In genomic region chr16:4520913-4521312, GRCh38 we compare ENCODE assay signal across 20 cellular contexts. TPM values are rescaled to one million over a fixed set of nuclear protein-coding genes. Genes with fewer than 3 reads are reported as not detected.
"Had no signal": no experiment of that assay in that cellular context is flagged by ENCODE, and none has a peak within 500 bp of the region (broad histone marks: within the 10 kb centered on the region; RNA-seq: fewer than 3 reads in every experiment).

No MANE protein-coding gene starts in this region.

- H3K27me3 ChIP-seq: breast epithelium, sigmoid colon, spleen, upper lobe of right lung had no signal

- H3K27me3 Mint-ChIP-seq: activated CD8-positive, alpha-beta T cell treated with anti-CD3 and anti-CD28 coated beads for 36 hours; activated naive CD8-positive, alpha-beta T cell treated with anti-CD3 and anti-CD28 coated beads for 36 hours; memory B cell; natural killer cell treated with Interleukin-12 subunit alpha and Interleukin-12 subunit beta and Interleukin-15 and Interleukin-18, amount 100 ng/mL, for 72 hours; stimulated activated naive CD8-positive, alpha-beta T cell treated with anti-CD3 and anti-CD28 coated beads, Interleukin-15, amount 100 ng/mL, for 72 hours had no signal

- H3K27ac Mint-ChIP-seq: activated naive CD8-positive, alpha-beta T cell treated with anti-CD3 and anti-CD28 coated beads for 36 hours; memory B cell; natural killer cell treated with Interleukin-12 subunit alpha and Interleukin-12 subunit beta and Interleukin-15 and Interleukin-18, amount 100 ng/mL, for 72 hours; stimulated activated naive CD8-positive, alpha-beta T cell treated with anti-CD3 and anti-CD28 coated beads, Interleukin-15, amount 100 ng/mL, for 72 hours had no signal

- H3K36me3 Mint-ChIP-seq: natural killer cell treated with Interleukin-12 subunit alpha and Interleukin-12 subunit beta and Interleukin-15 and Interleukin-18, amount 100 ng/mL, for 72 hours had no signal

- H3K9me3 Mint-ChIP-seq: activated CD8-positive, alpha-beta T cell treated with anti-CD3 and anti-CD28 coated beads for 36 hours; activated naive CD8-positive, alpha-beta T cell treated with anti-CD3 and anti-CD28 coated beads for 36 hours; memory B cell; natural killer cell treated with Interleukin-12 subunit alpha and Interleukin-12 subunit beta and Interleukin-15 and Interleukin-18, amount 100 ng/mL, for 72 hours; stimulated activated naive CD8-positive, alpha-beta T cell treated with anti-CD3 and anti-CD28 coated beads, Interleukin-15, amount 100 ng/mL, for 72 hours had no signal

- DNase-seq: activated CD4-positive, alpha-beta T cell treated with anti-CD3 and anti-CD28 coated beads for 4 hours; activated CD8-positive, alpha-beta memory T cell treated with anti-CD3 and anti-CD28 coated beads, Interleukin-2, amount 50 U/mL, for 4 hours; activated CD8-positive, alpha-beta T cell treated with anti-CD3 and anti-CD28 coated beads for 36 hours; activated naive CD8-positive, alpha-beta T cell treated with anti-CD3 and anti-CD28 coated beads for 36 hours; kidney glomerular epithelial cell; left ventricle myocardium superior; sigmoid colon; spleen; stimulated activated naive CD8-positive, alpha-beta T cell treated with anti-CD3 and anti-CD28 coated beads, Interleukin-15, amount 100 ng/mL, for 72 hours; T-helper 1 cell; T1000; upper lobe of right lung had no signal

- H3K4me3 ChIP-seq: breast epithelium, sigmoid colon, spleen, thoracic aorta, upper lobe of right lung had no signal

- ATAC-seq: activated CD8-positive, alpha-beta T cell treated with anti-CD3 and anti-CD28 coated beads for 36 hours; left ventricle myocardium superior; natural killer cell treated with Interleukin-12 subunit alpha and Interleukin-12 subunit beta and Interleukin-15 and Interleukin-18, amount 100 ng/mL, for 72 hours; SK-N-SH treated with all-trans-retinoic acid at 6 μM for 48 hours; stimulated activated naive CD8-positive, alpha-beta T cell treated with anti-CD3 and anti-CD28 coated beads, Interleukin-15, amount 100 ng/mL, for 72 hours; upper lobe of right lung had no signal

- H3K4me3 Mint-ChIP-seq: activated CD8-positive, alpha-beta T cell treated with anti-CD3 and anti-CD28 coated beads for 36 hours; activated naive CD8-positive, alpha-beta T cell treated with anti-CD3 and anti-CD28 coated beads for 36 hours; memory B cell; natural killer cell treated with Interleukin-12 subunit alpha and Interleukin-12 subunit beta and Interleukin-15 and Interleukin-18, amount 100 ng/mL, for 72 hours; stimulated activated naive CD8-positive, alpha-beta T cell treated with anti-CD3 and anti-CD28 coated beads, Interleukin-15, amount 100 ng/mL, for 72 hours had no signal

- H3K9me3 ChIP-seq: breast epithelium, sigmoid colon, spleen, thoracic aorta, upper lobe of right lung had no signal

- H3K4me1 ChIP-seq: breast epithelium had no signal

- H3K36me3 ChIP-seq: breast epithelium, sigmoid colon, thoracic aorta, upper lobe of right lung had no signal

- H3K27ac ChIP-seq: breast epithelium, sigmoid colon, spleen, thoracic aorta, upper lobe of right lung, VCaP had no signal

RNA-seq across cellular contexts. Expression of gene C16orf96, which starts 35.2 kb away (rescaled TPM):
- total RNA-seq: breast epithelium; glomerular endothelial cell; natural killer cell treated with Interleukin-12 subunit alpha and Interleukin-12 subunit beta and Interleukin-15 and Interleukin-18, amount 100 ng/mL, for 72 hours; pulmonary artery endothelial cell; thoracic aorta had no signal
